Comparison of ENCODE assay signal across 21 cellular contexts in genomic region chr2:180524458-180524857, GRCh38.
DNase-seq lines count a peak whose midpoint lies in the region; ATAC-seq and TF ChIP-seq lines count a peak whose summit lies in the region.
"Had no signal": no experiment of that assay in that cellular context is flagged by ENCODE, and none has a peak within 500 bp of the region (broad histone marks: within the 10 kb centered on the region; RNA-seq: fewer than 3 reads in every experiment).

No MANE protein-coding gene starts in this region.

- H3K4me1 Mint-ChIP-seq in H9: peaks cover 12 to 13% of the 10 kb centered on the region in 2 experiments
- H3K4me1 Mint-ChIP-seq: activated naive CD8-positive, alpha-beta T cell treated with anti-CD3 and anti-CD28 coated beads, Interleukin-2, amount 10 ng/mL, durations not matched to agents 7 days and 5 days; naive thymus-derived CD4-positive, alpha-beta T cell had no signal

- H3K4me1 ChIP-seq in H9 (ENCODE audit: insufficient read depth, low read length) (no peaks in the 10 kb centered on the region), PC-9 (replicated peaks; ENCODE audit: insufficient read depth) (peaks cover 42% of the 10 kb centered on the region)
- H3K4me1 ChIP-seq: colonic mucosa, left ventricle myocardium inferior had no signal

- no peak overlapping the region for H4K5ac ChIP-seq in H9 (ENCODE audit: insufficient read length, low read depth, low read length)

- H3K9ac ChIP-seq in H9 (ENCODE audit: extremely low read depth, insufficient read length, low read length): no peak overlapping the region

- H4K8ac ChIP-seq in H9 (replicated peaks; ENCODE audit: insufficient read length, low read depth, low read length): no peak overlapping the region

- H3K4me3 Mint-ChIP-seq in H9: no peak overlapping the region
- H3K4me3 Mint-ChIP-seq: activated naive CD8-positive, alpha-beta T cell treated with anti-CD3 and anti-CD28 coated beads, Interleukin-2, amount 10 ng/mL, durations not matched to agents 7 days and 5 days; naive thymus-derived CD4-positive, alpha-beta T cell; T-helper 2 cell treated with Interferon-gamma antibody and Interleukin-4, amounts not matched to agents 5 μg/mL and 100 μg/mL, for 36 hours had no signal

- no CpG with 5 or more reads among the region's 2 CpGs for WGBS in H9 (ENCODE audit: extremely low coverage, insufficient read length, low lambda C conversion rate)

- no peak overlapping the region for H3K23ac ChIP-seq in H9 (ENCODE audit: insufficient read length, low read depth, low read length)

- H3K27me3 ChIP-seq in H9 (ENCODE audit: insufficient read depth, low read length) (no peaks in the 10 kb centered on the region), PC-9 (ENCODE audit: insufficient read depth, low read depth) (no peaks in the 10 kb centered on the region)
- H3K27me3 ChIP-seq: colonic mucosa had no signal

- H3K4me2 ChIP-seq in H9 (ENCODE audit: insufficient read depth, insufficient read length, low read length) (no peak overlapping the region), PC-9 (peak overlapping the region; percentile 39; the same call in 1 of the 2 replicates)

- H2AFZ ChIP-seq in H9 (ENCODE audit: low read length) (no peak overlapping the region), PC-9 (0 out of 2 replicates have a peak overlapping the region, but pooled peaks have one; percentile 25)

- TF ChIP-seq CTCF in H9 (conservative IDR thresholded peaks at IDR 0.05) (no peak), PC-9 (conservative IDR thresholded peaks at IDR 0.05) (no peak)

- no peak overlapping the region for H2BK5ac ChIP-seq in H9 (ENCODE audit: insufficient read length, low read length)

- H2BK120ac ChIP-seq in H9 (ENCODE audit: low read depth, low read length, poor library complexity, severe bottlenecking): no peak overlapping the region

- H3K79me2 ChIP-seq in H9 (ENCODE audit: insufficient read depth, low read length) (no peaks in the 10 kb centered on the region), PC-9 (ENCODE audit: low read depth) (no peaks in the 10 kb centered on the region)

- no peak overlapping the region for H2BK12ac ChIP-seq in H9 (ENCODE audit: insufficient read length, low read depth, low read length)

- H3T11ph ChIP-seq in H9 (ENCODE audit: low read length): no peak overlapping the region

- DNase-seq in A172 (ENCODE audit: low spot score): peak; percentile 27
- DNase-seq in H9: no peak
- no peak for DNase-seq in PC-9
- peak; percentile 41 for DNase-seq in fibroblast of peridontal ligament (ENCODE audit: extremely low read depth)
- DNase-seq in SW480 (ENCODE audit: low spot score): no peak
- DNase-seq in COR-L47 (lab: John Stamatoyannopoulos, UW): no peak
- DNase-seq in hypothalamus (lab: John Stamatoyannopoulos, UW): no peak
- DNase-seq: activated CD4-positive, alpha-beta T cell treated with anti-CD3 and anti-CD28 coated beads for 48 hours; activated naive CD8-positive, alpha-beta T cell treated with anti-CD3 and anti-CD28 coated beads, Interleukin-2, amount 10 ng/mL, durations not matched to agents 7 days and 5 days; activated T-cell treated with anti-CD3 and anti-CD28 coated beads, Interleukin-2, amount 50 U/mL, for 1 hour; colonic mucosa; left ventricle myocardium inferior; naive thymus-derived CD4-positive, alpha-beta T cell; NCI-H187 treated with DMSO at 0.1 percent for 48 hours; NK-92 treated with Interleukin-12 subunit alpha and Interleukin-12 subunit beta, amount 100 ng/mL, for 24 hours; Right ventricle myocardium superior; stimulated activated CD4-positive, alpha-beta T cell treated with anti-CD3 and anti-CD28 coated beads, Interleukin-1b, Interleukin-23, amount 100 ng/mL, for 48 hours had no signal

- H3K27me3 Mint-ChIP-seq in H9 (ENCODE audit: low read depth): no peaks in the 10 kb centered on the region
- H3K27me3 Mint-ChIP-seq: activated naive CD8-positive, alpha-beta T cell treated with anti-CD3 and anti-CD28 coated beads, Interleukin-2, amount 10 ng/mL, durations not matched to agents 7 days and 5 days had no signal

- no peak overlapping the region for H3K56ac ChIP-seq in H9 (ENCODE audit: insufficient read length, low read depth, low read length)

- H3K9me3 Mint-ChIP-seq in H9: peaks cover 2 to 6% of the 10 kb centered on the region in 2 experiments; a peak in 3 of 5 replicates
- H3K9me3 Mint-ChIP-seq: activated naive CD8-positive, alpha-beta T cell treated with anti-CD3 and anti-CD28 coated beads, Interleukin-2, amount 10 ng/mL, durations not matched to agents 7 days and 5 days; T-helper 2 cell treated with Interferon-gamma antibody and Interleukin-4, amounts not matched to agents 5 μg/mL and 100 μg/mL, for 36 hours had no signal

- H2AK5ac ChIP-seq in H9 (ENCODE audit: insufficient read length, low read length): no peak overlapping the region

- peak overlapping the region in 2 of 3 experiments; percentile 6 to 16; a peak in 2 of 7 replicates for H3K27ac Mint-ChIP-seq in H9
- H3K27ac Mint-ChIP-seq: activated naive CD8-positive, alpha-beta T cell treated with anti-CD3 and anti-CD28 coated beads, Interleukin-2, amount 10 ng/mL, durations not matched to agents 7 days and 5 days; naive thymus-derived CD4-positive, alpha-beta T cell; T-helper 2 cell treated with Interferon-gamma antibody and Interleukin-4, amounts not matched to agents 5 μg/mL and 100 μg/mL, for 36 hours had no signal

- H3K23me2 ChIP-seq in H9 (ENCODE audit: insufficient read length, low read depth, low read length, poor library complexity, severe bottlenecking): no peaks in the 10 kb centered on the region

- H3K9me3 ChIP-seq in H9 (ENCODE audit: control insufficient read depth, low read depth, low read length): no peaks in the 10 kb centered on the region
- H3K9me3 ChIP-seq in PC-9 (ENCODE audit: insufficient read depth, low read depth): peaks cover 23% of the 10 kb centered on the region; the same call in 1 of the 2 replicates
- H3K9me3 ChIP-seq: colonic mucosa, thoracic aorta had no signal

- H4K91ac ChIP-seq in H9 (ENCODE audit: insufficient read length, low read depth, low read length): no peak overlapping the region

- no peak overlapping the region for H2BK15ac ChIP-seq in H9 (ENCODE audit: low read depth, low read length)

- POLR2A ChIA-PET in PC-9 (lab: Charles Lee; ENCODE audit: unreplicated experiment): no interaction called here

- BruUV-seq in PC-9 (replicated peaks; lab: Mats Ljungman, UMichigan): no TSS peak

- H3K9me2 ChIP-seq in PC-9 (ENCODE audit: insufficient read depth): no peaks in the 10 kb centered on the region

- peaks cover 7% of the 10 kb centered on the region for H3F3A ChIP-seq in PC-9 (ENCODE audit: insufficient read depth, low read depth)

- H3K36me3 ChIP-seq in PC-9 (ENCODE audit: low read depth): no peaks in the 10 kb centered on the region
- H3K36me3 ChIP-seq: colonic mucosa, left ventricle myocardium inferior, thoracic aorta had no signal

- no peak overlapping the region for H3K18ac ChIP-seq in H9 (ENCODE audit: insufficient read length, low read depth, low read length)

- no peak for ATAC-seq in GM19324 (IDR thresholded peaks at IDR 0.05; ENCODE audit: low FRiP score, unreplicated experiment)
- ATAC-seq: naive thymus-derived CD4-positive, alpha-beta T cell had no signal

- H4K20me1 ChIP-seq in H9 (ENCODE audit: control insufficient read depth, insufficient read depth, insufficient read length) (no peaks in the 10 kb centered on the region), PC-9 (ENCODE audit: insufficient read depth) (no peaks in the 10 kb centered on the region)

- intact Hi-C loops in PC-9 (cut with micrococcal nuclease; ENCODE audit: unreplicated experiment): loop anchor here (5.0 to 10.0 kb wide), 2 partner anchors 103 to 550 kb away; no protein-coding TSS in a partner anchor

- CTCF ChIA-PET in PC-9 (lab: Charles Lee): interaction anchor here (0.6 to 0.8 kb wide), 2 partner anchors 334 to 534 kb away, joined by 4 to 7 read pairs; no protein-coding TSS in a partner anchor

- no peaks in the 10 kb centered on the region for H3K79me1 ChIP-seq in H9 (ENCODE audit: insufficient read depth, low read depth, low read length, poor library complexity, severe bottlenecking)

- no peak overlapping the region for H3K4ac ChIP-seq in H9 (ENCODE audit: low read depth, low read length)

- no peaks in the 10 kb centered on the region for H3K36me3 Mint-ChIP-seq in H9 (ENCODE audit: insufficient read depth in 1 of 3, low read depth in 3 of 3)
- H3K36me3 Mint-ChIP-seq: activated naive CD8-positive, alpha-beta T cell treated with anti-CD3 and anti-CD28 coated beads, Interleukin-2, amount 10 ng/mL, durations not matched to agents 7 days and 5 days; naive thymus-derived CD4-positive, alpha-beta T cell had no signal

- no peak overlapping the region for H3K4me3 ChIP-seq in PC-9
- H3K4me3 ChIP-seq: colonic mucosa, left ventricle myocardium inferior, thoracic aorta had no signal

- H3K27ac ChIP-seq in H9 (ENCODE audit: insufficient read length, low read depth, low read length) (no peak overlapping the region), PC-9 (peak overlapping the region; percentile 66)
- H3K27ac ChIP-seq: colonic mucosa, epithelial cell of prostate, left ventricle myocardium inferior, thoracic aorta had no signal

- no peak overlapping the region for H2BK20ac ChIP-seq in H9 (ENCODE audit: low read depth, low read length, poor library complexity, severe bottlenecking)

- no peak overlapping the region for H3K14ac ChIP-seq in H9 (ENCODE audit: insufficient read depth, low read length)

Comparison
In these comparisons a context has a peak if more than half of its experiments do, and no peak if none do; other contexts are left out.
1. DNase-seq: peak in A172 (single experiment) and fibroblast of peridontal ligament (single experiment); none in H9 (single experiment), PC-9 (0 of 2), SW480 (single experiment), COR-L47 (single experiment) and hypothalamus (0 of 51).